ENCODE assay signal across 13 cellular contexts in genomic region chr1:3393024-3393986, GRCh38.
DNase-seq lines count a peak whose midpoint lies in the region; ATAC-seq and TF ChIP-seq lines count a peak whose summit lies in the region.
"Had no signal": no experiment of that assay in that cellular context is flagged by ENCODE, and none has a peak within 500 bp of the region (broad histone marks: within the 10 kb centered on the region; RNA-seq: fewer than 3 reads in every experiment).

No MANE protein-coding gene starts in this region.

- H3K27ac ChIP-seq in breast epithelium = no peak overlapping the region
- H3K27ac ChIP-seq in mammary epithelial cell (ENCODE audit: insufficient read depth, low read depth, low read length) = no peak overlapping the region
- H3K27ac ChIP-seq: RWPE1 had no signal

- no peaks in the 10 kb centered on the region for H4K20me1 ChIP-seq in mammary epithelial cell (ENCODE audit: insufficient read depth, low read length)

- DNase-seq in breast epithelium (ENCODE audit: low spot score in 2 of 2) (no peak), mammary epithelial cell (no peak), left cardiac atrium (peak; percentile 63), NCI-H187 treated with DMSO at 0.1 percent for 48 hours (lab: John Stamatoyannopoulos, UW) (no peak), NCI-H2196 treated with DMSO at 0.1 percent for 48 hours (lab: John Stamatoyannopoulos, UW; ENCODE audit: unreplicated experiment) (no peak), hypothalamus (lab: John Stamatoyannopoulos, UW) (no peak)
- DNase-seq in activated CD4-positive, alpha-beta T cell treated with anti-CD3 and anti-CD28 coated beads, Interleukin-2, amount 50 U/mL, for 1 hour = no peak
- DNase-seq: activated effector memory CD4-positive, alpha-beta T cell treated with anti-CD3 and anti-CD28 coated beads, Interleukin-2, amount 50 U/mL, for 16 hours; effector CD4-positive, alpha-beta T cell; HFFc6; NCI-H146 had no signal

- H3K4me3 Mint-ChIP-seq in nephron = peak overlapping the region; percentile 75 to 79 (median 77)
- H3K4me3 Mint-ChIP-seq: HFFc6 had no signal

- peak overlapping the region; percentile 20 to 46 (median 36) for H3K4me3 ChIP-seq in breast epithelium
- no peak overlapping the region for H3K4me3 ChIP-seq in mammary epithelial cell (replicated peaks in 1 of 3; ENCODE audit: insufficient read depth in 1 of 3, low read depth in 2 of 3, low read length in 3 of 3)

- H3K36me3 Mint-ChIP-seq in nephron (ENCODE audit: low read depth) = peaks cover under 1% of the 10 kb centered on the region

- H3K9me3 ChIP-seq in breast epithelium (no peaks in the 10 kb centered on the region), mammary epithelial cell (replicated peaks; ENCODE audit: insufficient read depth, low read length) (no peaks in the 10 kb centered on the region)

- H3K27ac Mint-ChIP-seq in nephron = peak overlapping the region; percentile 26 to 93 (median 36)
- H3K27ac Mint-ChIP-seq: HFFc6 had no signal

- in situ Hi-C loops in mammary epithelial cell (cut with MboI; ENCODE audit: low sequenced_read_pairs in 2 of 2) = no loop called here

- H3K9me3 Mint-ChIP-seq in nephron = no peaks in the 10 kb centered on the region
- H3K9me3 Mint-ChIP-seq: HFFc6 had no signal

- H3K79me2 ChIP-seq in mammary epithelial cell (ENCODE audit: insufficient read depth, low read length) = no peaks in the 10 kb centered on the region

- TF ChIP-seq CTCF in breast epithelium (IDR thresholded peaks at IDR 0.05) (no peak), mammary epithelial cell (conservative IDR thresholded peaks at IDR 0.05 in 1 of 2, IDR thresholded peaks at IDR 0.05 in 1 of 2; ENCODE audit: extremely low read depth in 1 of 2, insufficient read depth in 1 of 2, low read depth in 1 of 2, low read length in 2 of 2) (no peak), nephron (IDR thresholded peaks at IDR 0.05; ENCODE audit: unreplicated experiment in 3 of 3) (no peak)

- peaks cover 0 to 6% of the 10 kb centered on the region in 2 donors for H3K4me1 ChIP-seq in breast epithelium
- no peaks in the 10 kb centered on the region for H3K4me1 ChIP-seq in mammary epithelial cell (ENCODE audit: insufficient read depth, low read length)

- H3K36me3 ChIP-seq in breast epithelium (no peaks in the 10 kb centered on the region), mammary epithelial cell (ENCODE audit: insufficient read depth, low read length) (no peaks in the 10 kb centered on the region)

- intact Hi-C loops in breast epithelium (cut with DNase I; ENCODE audit: low total_unique reads) = no loop called here
- intact Hi-C loops in mammary epithelial cell (cut with micrococcal nuclease) = no loop called here
- intact Hi-C loops in left cardiac atrium (cut with DNase I) = no loop called here

- H3K4me2 ChIP-seq in mammary epithelial cell (ENCODE audit: insufficient read depth, low read depth, low read length) = no peak overlapping the region

- H2AFZ ChIP-seq in mammary epithelial cell (ENCODE audit: low read depth, low read length) = no peak overlapping the region

- H3K4me1 Mint-ChIP-seq in nephron = peaks cover 43% of the 10 kb centered on the region

- H3K27me3 ChIP-seq in breast epithelium = peaks cover 6 to 84% of the 10 kb centered on the region in 2 donors
- peaks cover 29% of the 10 kb centered on the region for H3K27me3 ChIP-seq in mammary epithelial cell (ENCODE audit: insufficient read depth, low read length)

- peaks cover 92% of the 10 kb centered on the region for H3K27me3 Mint-ChIP-seq in nephron (ENCODE audit: low read depth)

- H3K9ac ChIP-seq in mammary epithelial cell (ENCODE audit: insufficient read depth, low read length) = no peak overlapping the region

- CTCF ChIA-PET in mammary epithelial cell (lab: Charles Lee; ENCODE audit: low non-redundant PET) = no interaction called here

- WGBS in mammary epithelial cell (ENCODE audit: low coverage, missing lambda C conversion rate) = 26% methylated on average over 22 of the region's 63 CpGs

- BruUV-seq in mammary epithelial cell (replicated peaks; lab: Mats Ljungman, UMichigan) = no TSS peak

- dilution Hi-C loops in mammary epithelial cell (cut with HindIII; ENCODE audit: low sequenced_read_pairs) = no loop called here

- no peak for TF ChIP-seq POLR2A in breast epithelium (IDR thresholded peaks at IDR 0.05)

- ATAC-seq in left cardiac atrium = peak; percentile 59 to 67

Comparison
In these comparisons a context has a peak if more than half of its experiments do, and no peak if none do; other contexts are left out.
1. H3K4me3 ChIP-seq: peak in breast epithelium (3 of 3); none in mammary epithelial cell (0 of 3).